8 cellular contexts compared by ENCODE assay signal in genomic region chr17:7586673-7587419, GRCh38. TPM values are rescaled to one million over a fixed set of nuclear protein-coding genes. Genes with fewer than 3 reads are reported as not detected.
DNase-seq lines count a peak whose midpoint lies in the region; ATAC-seq and TF ChIP-seq lines count a peak whose summit lies in the region.

No MANE protein-coding gene starts in this region.

- no peaks in the 10 kb centered on the region for H3K27me3 ChIP-seq in mesendoderm (ENCODE audit: insufficient read depth, low read length, poor library complexity)
- H3K27me3 ChIP-seq in adrenal gland = no peaks in the 10 kb centered on the region

- WGBS in mesendoderm (ENCODE audit: extremely low coverage, insufficient coverage, low lambda C conversion rate) = no CpG with 5 or more reads among the region's 9 CpGs
- WGBS in adrenal gland, 4 donors = 72 to 89% (median 83%) methylated on average over 8 to 9 of the region's 9 CpGs

- H3K4me3 ChIP-seq in astrocyte of the spinal cord (ENCODE audit: low read depth, low read length) = no peak overlapping the region
- no peak overlapping the region for H3K4me3 ChIP-seq in mesendoderm (ENCODE audit: low read length)
- no peak overlapping the region for H3K4me3 ChIP-seq in adrenal gland

- H3K9ac ChIP-seq in mesendoderm (ENCODE audit: low read length) = no peak overlapping the region

- H2BK15ac ChIP-seq in mesendoderm (replicated peaks; ENCODE audit: low read depth) = no peak overlapping the region

- TF ChIP-seq CTCF in astrocyte of the spinal cord (IDR thresholded peaks at IDR 0.05; ENCODE audit: low read depth, low read length) = peak; percentile 24
- TF ChIP-seq CTCF in adrenal gland (IDR thresholded peaks at IDR 0.05) = no peak

- intact Hi-C loops in adrenal gland (cut with DNase I) = no loop called here

- no peak overlapping the region for H3K56ac ChIP-seq in mesendoderm (ENCODE audit: low read length)

- in situ Hi-C loops in astrocyte of the spinal cord (cut with HindIII; ENCODE audit: low sequenced_read_pairs) = no loop called here

- H3K79me2 ChIP-seq in mesendoderm (ENCODE audit: control insufficient read depth, insufficient read depth, low read length) = peaks cover 5% of the 10 kb centered on the region

- no peak overlapping the region for H3K27ac ChIP-seq in mesendoderm (ENCODE audit: low read depth, low read length)
- peak overlapping the region in 1 of 5 donors; percentile 7 for H3K27ac ChIP-seq in adrenal gland

- no peaks in the 10 kb centered on the region for H3K9me3 ChIP-seq in adrenal gland (replicated peaks in 1 of 3)

- no peak overlapping the region for H3K18ac ChIP-seq in mesendoderm (ENCODE audit: low read length)

- no peak overlapping the region for H2BK120ac ChIP-seq in mesendoderm (ENCODE audit: low read depth, low read length)

- no peak overlapping the region for H4K5ac ChIP-seq in mesendoderm (ENCODE audit: low read length)

- H2BK5ac ChIP-seq in mesendoderm (ENCODE audit: low read length) = no peak overlapping the region

- no peak for TF ChIP-seq POLR2A in adrenal gland (IDR thresholded peaks at IDR 0.05)

- no peak for ATAC-seq in GM19035 (IDR thresholded peaks at IDR 0.05; ENCODE audit: unreplicated experiment)

- H2AK5ac ChIP-seq in mesendoderm (ENCODE audit: low read length) = no peak overlapping the region

- H4K8ac ChIP-seq in mesendoderm (ENCODE audit: low read depth, low read length) = no peak overlapping the region

- no peak overlapping the region for H3K4me2 ChIP-seq in mesendoderm (ENCODE audit: low read length)

- H3K4ac ChIP-seq in mesendoderm (ENCODE audit: low read depth, low read length) = no peak overlapping the region

- H3K23ac ChIP-seq in mesendoderm (ENCODE audit: low read length) = no peak overlapping the region

- DNase-seq in DMS114 treated with DMSO at 0.1 percent for 48 hours (lab: John Stamatoyannopoulos, UW; ENCODE audit: unreplicated experiment) (peak; percentile 34), HUDEP-2 (lab: John Stamatoyannopoulos, UW; ENCODE audit: unreplicated experiment in 76 of 76) (peak in 56 of 76 experiments; percentile 14 to 78 (median 50)), astrocyte of the spinal cord (ENCODE audit: low read depth, low spot score) (no peak), mesendoderm (peak; percentile 71), COLO668 (lab: John Stamatoyannopoulos, UW; ENCODE audit: unreplicated experiment) (no peak), adrenal gland (no peak), ureter (ENCODE audit: low spot score) (no peak)

- H3K4me1 ChIP-seq in mesendoderm (ENCODE audit: control insufficient read depth, low read depth, low read length) (peaks cover 10% of the 10 kb centered on the region), adrenal gland (replicated peaks in 1 of 2) (peaks cover 18 to 37% of the 10 kb centered on the region in 2 donors)

- H3K79me1 ChIP-seq in mesendoderm (ENCODE audit: low read length) = peaks cover 7% of the 10 kb centered on the region

- H3K36me3 ChIP-seq in mesendoderm (ENCODE audit: control insufficient read depth, insufficient read depth, low read length) (peaks cover 1% of the 10 kb centered on the region), adrenal gland (replicated peaks in 1 of 2) (peaks cover 0 to 33% of the 10 kb centered on the region in 2 donors)

RNA-seq across cellular contexts. Expression of gene SOX15, which starts 3.0 kb away (rescaled TPM):
- polyA plus RNA-seq in mesendoderm (2013, experiment 1 of 2) = 18.2 TPM
- polyA plus RNA-seq in mesendoderm (2013, experiment 2 of 2) = 18.4 TPM
- total RNA-seq in adrenal gland (1 to 10 TPM in 1 of 8 donors, under 1 TPM in 5, not detected in 2; 0.42 to 2.0 (median 0.89) TPM), ureter (8.0 TPM)
- 1 to 10 TPM in 2 of 3 donors, under 1 TPM in 1; 0.29 to 2.4 (median 1.9) TPM for polyA plus RNA-seq in adrenal gland

RNA-seq across cellular contexts. Expression of gene MPDU1, which starts 3.2 kb away (rescaled TPM):
- polyA plus RNA-seq in mesendoderm (2013, experiment 1 of 2) = 101 TPM
- 96.5 TPM for polyA plus RNA-seq in mesendoderm (2013, experiment 2 of 2)
- total RNA-seq in adrenal gland (100 to 1,000 TPM in 5 of 8 donors, 10 to 100 TPM in 3; 65.9 to 267 (median 138) TPM), ureter (68.1 TPM)
- 100 to 1,000 TPM in 1 of 3 donors, 10 to 100 TPM in 2; 70.1 to 200 (median 81.6) TPM for polyA plus RNA-seq in adrenal gland

RNA-seq across cellular contexts. Expression of gene CD68, which starts 7.4 kb away (rescaled TPM):
- 0.44 TPM for polyA plus RNA-seq in mesendoderm (2013, experiment 1 of 2)
- polyA plus RNA-seq in mesendoderm (2013, experiment 2 of 2) = 0.42 TPM
- total RNA-seq in adrenal gland (100 to 1,000 TPM in 6 of 8 donors, 10 to 100 TPM in 2; 49.0 to 177 (median 160) TPM), ureter (61.0 TPM)
- polyA plus RNA-seq in adrenal gland = 100 to 1,000 TPM in 2 of 3 donors, 10 to 100 TPM in 1; 32.3 to 207 (median 133) TPM

RNA-seq across cellular contexts. Expression of gene SENP3, which starts 25.1 kb away (rescaled TPM):
- polyA plus RNA-seq in mesendoderm (2013, experiment 1 of 2) = 59.2 TPM
- 55.7 TPM for polyA plus RNA-seq in mesendoderm (2013, experiment 2 of 2)
- 10 to 100 TPM; 28.4 to 55.3 (median 43.9) TPM for total RNA-seq in adrenal gland
- 10 to 100 TPM; 29.0 to 72.4 (median 38.4) TPM for polyA plus RNA-seq in adrenal gland
- 43.9 TPM for total RNA-seq in ureter

RNA-seq across cellular contexts. Expression of gene FXR2, which starts 27.9 kb away (rescaled TPM):
- polyA plus RNA-seq in mesendoderm (2013, experiment 1 of 2) = 22.0 TPM
- polyA plus RNA-seq in mesendoderm (2013, experiment 2 of 2) = 22.4 TPM
- total RNA-seq in adrenal gland (10 to 100 TPM; 35.6 to 67.6 (median 43.8) TPM), ureter (30.6 TPM)
- 10 to 100 TPM; 42.2 to 73.1 (median 42.4) TPM for polyA plus RNA-seq in adrenal gland

Comparison
In these comparisons a context has a peak if more than half of its experiments do, and no peak if none do; other contexts are left out.
1. DNase-seq: peak in DMS114 treated with DMSO at 0.1 percent for 48 hours (single experiment), HUDEP-2 (56 of 76) and mesendoderm (single experiment); none in astrocyte of the spinal cord (single experiment), COLO668 (single experiment), adrenal gland (0 of 7) and ureter (single experiment).